ENCODE assay signal across 1 cellular context in the genomic region with DNA sequence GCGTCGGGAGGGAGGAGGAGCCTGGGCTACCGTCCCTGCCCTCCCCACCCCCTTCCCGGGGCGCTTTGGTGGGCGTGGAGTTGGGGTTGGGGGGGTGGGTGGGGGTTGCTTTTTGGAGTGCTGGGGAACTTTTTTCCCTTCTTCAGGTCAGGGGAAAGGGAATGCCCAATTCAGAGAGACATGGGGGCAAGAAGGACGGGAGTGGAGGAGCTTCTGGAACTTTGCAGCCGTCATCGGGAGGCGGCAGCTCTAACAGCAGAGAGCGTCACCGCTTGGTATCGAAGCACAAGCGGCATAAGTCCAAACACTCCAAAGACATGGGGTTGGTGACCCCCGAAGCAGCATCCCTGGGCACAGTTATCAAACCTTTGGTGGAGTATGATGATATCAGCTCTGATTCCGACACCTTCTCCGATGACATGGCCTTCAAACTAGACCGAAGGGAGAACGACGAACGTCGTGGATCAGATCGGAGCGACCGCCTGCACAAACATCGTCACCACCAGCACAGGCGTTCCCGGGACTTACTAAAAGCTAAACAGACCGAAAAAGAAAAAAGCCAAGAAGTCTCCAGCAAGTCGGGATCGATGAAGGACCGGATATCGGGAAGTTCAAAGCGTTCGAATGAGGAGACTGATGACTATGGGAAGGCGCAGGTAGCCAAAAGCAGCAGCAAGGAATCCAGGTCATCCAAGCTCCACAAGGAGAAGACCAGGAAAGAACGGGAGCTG.
TF ChIP-seq lines count a peak whose summit lies in the region.

No MANE protein-coding gene starts in this region.

TF ChIP-seq in GM23338, 12 proteins besides CTCF, POLR2A, EP300 and RAD21 (continued from another document):
- TF ChIP-seq, protein P1, sequence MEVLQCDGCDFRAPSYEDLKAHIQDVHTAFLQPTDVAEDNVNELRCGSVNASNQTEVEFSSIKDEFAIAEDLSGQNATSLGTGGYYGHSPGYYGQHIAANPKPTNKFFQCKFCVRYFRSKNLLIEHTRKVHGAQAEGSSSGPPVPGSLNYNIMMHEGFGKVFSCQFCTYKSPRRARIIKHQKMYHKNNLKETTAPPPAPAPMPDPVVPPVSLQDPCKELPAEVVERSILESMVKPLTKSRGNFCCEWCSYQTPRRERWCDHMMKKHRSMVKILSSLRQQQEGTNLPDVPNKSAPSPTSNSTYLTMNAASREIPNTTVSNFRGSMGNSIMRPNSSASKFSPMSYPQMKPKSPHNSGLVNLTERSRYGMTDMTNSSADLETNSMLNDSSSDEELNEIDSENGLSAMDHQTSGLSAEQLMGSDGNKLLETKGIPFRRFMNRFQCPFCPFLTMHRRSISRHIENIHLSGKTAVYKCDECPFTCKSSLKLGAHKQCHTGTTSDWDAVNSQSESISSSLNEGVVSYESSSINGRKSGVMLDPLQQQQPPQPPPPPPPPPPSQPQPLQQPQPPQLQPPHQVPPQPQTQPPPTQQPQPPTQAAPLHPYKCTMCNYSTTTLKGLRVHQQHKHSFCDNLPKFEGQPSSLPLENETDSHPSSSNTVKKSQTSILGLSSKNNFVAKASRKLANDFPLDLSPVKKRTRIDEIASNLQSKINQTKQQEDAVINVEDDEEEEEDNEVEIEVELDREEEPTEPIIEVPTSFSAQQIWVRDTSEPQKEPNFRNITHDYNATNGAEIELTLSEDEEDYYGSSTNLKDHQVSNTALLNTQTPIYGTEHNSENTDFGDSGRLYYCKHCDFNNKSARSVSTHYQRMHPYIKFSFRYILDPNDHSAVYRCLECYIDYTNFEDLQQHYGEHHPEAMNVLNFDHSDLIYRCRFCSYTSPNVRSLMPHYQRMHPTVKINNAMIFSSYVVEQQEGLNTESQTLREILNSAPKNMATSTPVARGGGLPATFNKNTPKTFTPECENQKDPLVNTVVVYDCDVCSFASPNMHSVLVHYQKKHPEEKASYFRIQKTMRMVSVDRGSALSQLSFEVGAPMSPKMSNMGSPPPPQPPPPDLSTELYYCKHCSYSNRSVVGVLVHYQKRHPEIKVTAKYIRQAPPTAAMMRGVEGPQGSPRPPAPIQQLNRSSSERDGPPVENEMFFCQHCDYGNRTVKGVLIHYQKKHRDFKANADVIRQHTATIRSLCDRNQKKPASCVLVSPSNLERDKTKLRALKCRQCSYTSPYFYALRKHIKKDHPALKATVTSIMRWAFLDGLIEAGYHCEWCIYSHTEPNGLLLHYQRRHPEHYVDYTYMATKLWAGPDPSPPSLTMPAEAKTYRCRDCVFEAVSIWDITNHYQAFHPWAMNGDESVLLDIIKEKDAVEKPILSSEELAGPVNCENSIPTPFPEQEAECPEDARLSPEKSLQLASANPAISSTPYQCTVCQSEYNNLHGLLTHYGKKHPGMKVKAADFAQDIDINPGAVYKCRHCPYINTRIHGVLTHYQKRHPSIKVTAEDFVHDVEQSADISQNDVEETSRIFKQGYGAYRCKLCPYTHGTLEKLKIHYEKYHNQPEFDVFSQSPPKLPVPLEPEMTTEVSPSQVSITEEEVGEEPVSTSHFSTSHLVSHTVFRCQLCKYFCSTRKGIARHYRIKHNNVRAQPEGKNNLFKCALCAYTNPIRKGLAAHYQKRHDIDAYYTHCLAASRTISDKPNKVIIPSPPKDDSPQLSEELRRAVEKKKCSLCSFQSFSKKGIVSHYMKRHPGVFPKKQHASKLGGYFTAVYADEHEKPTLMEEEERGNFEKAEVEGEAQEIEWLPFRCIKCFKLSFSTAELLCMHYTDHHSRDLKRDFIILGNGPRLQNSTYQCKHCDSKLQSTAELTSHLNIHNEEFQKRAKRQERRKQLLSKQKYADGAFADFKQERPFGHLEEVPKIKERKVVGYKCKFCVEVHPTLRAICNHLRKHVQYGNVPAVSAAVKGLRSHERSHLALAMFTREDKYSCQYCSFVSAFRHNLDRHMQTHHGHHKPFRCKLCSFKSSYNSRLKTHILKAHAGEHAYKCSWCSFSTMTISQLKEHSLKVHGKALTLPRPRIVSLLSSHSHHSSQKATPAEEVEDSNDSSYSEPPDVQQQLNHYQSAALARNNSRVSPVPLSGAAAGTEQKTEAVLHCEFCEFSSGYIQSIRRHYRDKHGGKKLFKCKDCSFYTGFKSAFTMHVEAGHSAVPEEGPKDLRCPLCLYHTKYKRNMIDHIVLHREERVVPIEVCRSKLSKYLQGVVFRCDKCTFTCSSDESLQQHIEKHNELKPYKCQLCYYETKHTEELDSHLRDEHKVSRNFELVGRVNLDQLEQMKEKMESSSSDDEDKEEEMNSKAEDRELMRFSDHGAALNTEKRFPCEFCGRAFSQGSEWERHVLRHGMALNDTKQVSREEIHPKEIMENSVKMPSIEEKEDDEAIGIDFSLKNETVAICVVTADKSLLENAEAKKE (CRISPR knock-in tag; IDR thresholded peaks at IDR 0.05): no peak
- TF ChIP-seq REST (IDR thresholded peaks at IDR 0.05; ENCODE audit: unreplicated experiment): no peak
- no peak for TF ChIP-seq EZH2phosphoT487 (IDR thresholded peaks at IDR 0.05; ENCODE audit: unreplicated experiment)
- TF ChIP-seq ZNF331 (CRISPR knock-in tag; IDR thresholded peaks at IDR 0.05; ENCODE audit: low read depth): no peak
- no peak for TF ChIP-seq POLR2AphosphoS5 (IDR thresholded peaks at IDR 0.05; ENCODE audit: low read depth)
